In genomic region chr1:89763649-89763986, GRCh38 we compare ENCODE assay signal across 9 cellular contexts. TPM values are rescaled to one million over a fixed set of nuclear protein-coding genes. Genes with fewer than 3 reads are reported as not detected.
A peak's percentile ranks its signal among the peaks of the same experiment; 100 is the strongest.
DNase-seq lines count a peak whose midpoint lies in the region; ATAC-seq and TF ChIP-seq lines count a peak whose summit lies in the region.
"Had no signal": no experiment of that assay in that cellular context is flagged by ENCODE, and none has a peak within 500 bp of the region (broad histone marks: within the 10 kb centered on the region; RNA-seq: fewer than 3 reads in every experiment).

No MANE protein-coding gene starts in this region.

- no peak for ATAC-seq in HG03460 (IDR thresholded peaks at IDR 0.05; ENCODE audit: unreplicated experiment)

- peak overlapping the region; percentile 89 for H3K4me3 ChIP-seq in adipocyte (ENCODE audit: low read length)
- H3K4me3 ChIP-seq in stomach, result peak overlapping the region; percentile 41 to 47 (median 45)

- WGBS in stomach, 5 donors, result 43 to 51% (median 48%) methylated on average over 5 of the region's 5 CpGs

- peak overlapping the region in 2 of 5 donors; percentile 53 to 78 for H3K27ac ChIP-seq in stomach
- H3K27ac ChIP-seq: C4-2B had no signal

- H3K4me1 ChIP-seq in adipocyte (ENCODE audit: control insufficient read depth, insufficient read depth, low read length) (peaks cover 24% of the 10 kb centered on the region), stomach (peaks cover 5 to 33% (median 16%) of the 10 kb centered on the region in 4 donors)

- H3K27me3 ChIP-seq in adipocyte (replicated peaks; ENCODE audit: control insufficient read depth, insufficient read depth, low read length) (no peaks in the 10 kb centered on the region), stomach (no peaks in the 10 kb centered on the region)

- no peak for TF ChIP-seq EP300 in stomach (IDR thresholded peaks at IDR 0.05)

- H3K9ac ChIP-seq in adipocyte (ENCODE audit: low read length), result peak overlapping the region; percentile 82

- DNase-seq in NCI-H2171 treated with DMSO at 0.1 percent for 48 hours (lab: John Stamatoyannopoulos, UW) (peak; percentile 24), NCI-H2171 (lab: John Stamatoyannopoulos, UW) (no peak), adipocyte (ENCODE audit: low read depth) (no peak), left kidney (ENCODE audit: low read depth, low spot score) (peak; percentile 35), stomach (no peak), kidney glomerular epithelial cell (lab: John Stamatoyannopoulos, UW) (no peak)
- no peak for DNase-seq in activated effector memory CD4-positive, alpha-beta T cell treated with anti-CD3 and anti-CD28 coated beads, Interleukin-2, amount 50 U/mL, for 16 hours

- no peak for TF ChIP-seq CTCF in stomach (IDR thresholded peaks at IDR 0.05)

- intact Hi-C loops in stomach (cut with DNase I; ENCODE audit: low total_unique reads), result loop anchor here (10.0 kb wide), 1 partner anchor 279 kb away; no protein-coding TSS in a partner anchor

- TF ChIP-seq POLR2A in stomach (IDR thresholded peaks at IDR 0.05), result no peak

- H3K36me3 ChIP-seq in adipocyte (ENCODE audit: control insufficient read depth, insufficient read depth, low read length, severe bottlenecking), result no peaks in the 10 kb centered on the region
- no peaks in the 10 kb centered on the region for H3K36me3 ChIP-seq in stomach

- H3K9me3 ChIP-seq in adipocyte (ENCODE audit: control insufficient read depth, low read length) (no peaks in the 10 kb centered on the region), stomach (no peaks in the 10 kb centered on the region)

RNA-seq across cellular contexts. Expression of gene LRRC8D, which starts 57.2 kb away (rescaled TPM):
- 10 to 100 TPM in 2 of 5 donors, 1 to 10 TPM in 2, under 1 TPM in 1; under 0.01 to 13.8 (median 10.0) TPM for total RNA-seq in stomach
- polyA plus RNA-seq in stomach, result 1 to 10 TPM; 2.9 to 6.4 (median 3.7) TPM

Comparison
In these comparisons a context has a peak if more than half of its experiments do, and no peak if none do; other contexts are left out.
1. DNase-seq: peak in NCI-H2171 treated with DMSO at 0.1 percent for 48 hours (single experiment) and left kidney (single experiment); none in NCI-H2171 (single experiment), adipocyte (single experiment), stomach (single experiment), activated effector memory CD4-positive, alpha-beta T cell treated with anti-CD3 and anti-CD28 coated beads, Interleukin-2, amount 50 U/mL, for 16 hours (single experiment) and kidney glomerular epithelial cell (single experiment).